1 cellular context compared by ENCODE assay signal in genomic region chr19:13872695-13873389, GRCh38.
TF ChIP-seq lines count a peak whose summit lies in the region.

No MANE protein-coding gene starts in this region.

TF ChIP-seq in GM23338, 12 proteins besides CTCF, POLR2A, EP300 and RAD21 (continued from another document):
- TF ChIP-seq JUNB (IDR thresholded peaks at IDR 0.05; ENCODE audit: unreplicated experiment) (no peak), REST (IDR thresholded peaks at IDR 0.05; ENCODE audit: unreplicated experiment) (no peak), POLR2AphosphoS5 (IDR thresholded peaks at IDR 0.05; ENCODE audit: low read depth) (no peak; the same call in 1 of the 2 replicates), EZH2phosphoT487 (IDR thresholded peaks at IDR 0.05; ENCODE audit: unreplicated experiment) (no peak), ZNF114 (CRISPR knock-in tag; IDR thresholded peaks at IDR 0.05) (no peak), ZNF331 (CRISPR knock-in tag; IDR thresholded peaks at IDR 0.05; ENCODE audit: low read depth) (no peak), STAT1 (IDR thresholded peaks at IDR 0.05; ENCODE audit: unreplicated experiment) (no peak), CREB1 (CRISPR knock-in tag; IDR thresholded peaks at IDR 0.05; ENCODE audit: low read depth) (no peak), NANOG (IDR thresholded peaks at IDR 0.05; ENCODE audit: borderline replicate concordance) (no peak), ETS1 (IDR thresholded peaks at IDR 0.05) (no peak)
